In the genomic region with DNA sequence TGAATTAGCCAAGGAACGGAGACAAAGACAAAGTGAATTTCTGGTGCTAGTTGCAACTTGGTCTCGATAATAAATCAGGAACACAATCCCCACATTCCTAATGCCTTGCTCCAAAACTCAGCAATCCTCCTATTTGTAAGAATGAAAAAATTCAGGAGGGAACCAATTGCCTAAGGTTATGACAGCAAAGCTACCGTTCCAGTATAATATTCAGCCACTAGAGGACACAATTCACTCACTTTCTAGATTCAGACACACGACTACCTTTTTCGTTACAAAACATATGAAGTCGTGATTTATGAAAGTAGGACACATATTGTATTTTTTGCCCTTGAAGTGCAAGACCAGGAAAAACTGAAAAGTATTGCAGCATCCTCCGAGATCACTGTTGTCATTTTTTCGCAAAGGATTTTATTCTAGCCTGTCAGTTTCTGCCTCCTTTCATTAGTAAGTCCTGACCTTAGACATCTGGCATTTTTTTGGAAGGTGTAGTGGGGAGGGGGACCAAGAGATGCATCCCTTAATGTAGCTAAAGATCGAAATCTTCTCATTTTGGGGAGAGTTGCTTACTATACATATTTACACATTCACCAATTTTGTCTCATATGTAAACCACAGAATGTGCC, we compare ENCODE assay signal across 8 cellular contexts.
A peak's percentile ranks its signal among the peaks of the same experiment; 100 is the strongest.
DNase-seq lines count a peak whose midpoint lies in the region; ATAC-seq and TF ChIP-seq lines count a peak whose summit lies in the region.

No MANE protein-coding gene starts in this region.

- peaks cover 0 to 27% (median 0%) of the 10 kb centered on the region in 45 donors for H3K27me3 ChIP-seq in dorsolateral prefrontal cortex

- intact Hi-C loops in dorsolateral prefrontal cortex (cut with DNase I), result no loop called here

- peak; percentile 45 to 83 (median 71) for TF ChIP-seq CTCF in dorsolateral prefrontal cortex (IDR thresholded peaks at IDR 0.05 in 54 of 56, conservative IDR thresholded peaks at IDR 0.05 in 2 of 56; ENCODE audit: low read depth in 1 of 56, partially characterized antibody in 56 of 56)

- H3K27me3 Mint-ChIP-seq in activated naive CD8-positive, alpha-beta T cell, result no peaks in the 10 kb centered on the region
- H3K27me3 Mint-ChIP-seq in activated naive CD8-positive, alpha-beta T cell treated with anti-CD3 and anti-CD28 coated beads for 36 hours, result no peaks in the 10 kb centered on the region

- no peaks in the 10 kb centered on the region for H3K9me3 Mint-ChIP-seq in activated naive CD8-positive, alpha-beta T cell (ENCODE audit: low read depth)
- no peaks in the 10 kb centered on the region for H3K9me3 Mint-ChIP-seq in activated naive CD8-positive, alpha-beta T cell treated with anti-CD3 and anti-CD28 coated beads for 36 hours

- H3K4me3 Mint-ChIP-seq in activated naive CD8-positive, alpha-beta T cell, result no peak overlapping the region
- no peak overlapping the region for H3K4me3 Mint-ChIP-seq in activated naive CD8-positive, alpha-beta T cell treated with anti-CD3 and anti-CD28 coated beads for 36 hours

- peaks cover 4% of the 10 kb centered on the region for H3K36me3 Mint-ChIP-seq in activated naive CD8-positive, alpha-beta T cell
- peaks cover 46% of the 10 kb centered on the region for H3K36me3 Mint-ChIP-seq in activated naive CD8-positive, alpha-beta T cell treated with anti-CD3 and anti-CD28 coated beads for 36 hours

- no peak for DNase-seq in activated naive CD8-positive, alpha-beta T cell treated with anti-CD3 and anti-CD28 coated beads for 36 hours
- DNase-seq in NCI-H774 (lab: John Stamatoyannopoulos, UW), result peak; percentile 2
- no peak for DNase-seq in dorsolateral prefrontal cortex
- DNase-seq in midbrain (lab: John Stamatoyannopoulos, UW), result peak; percentile 55
- DNase-seq in NCI-H1048 (lab: John Stamatoyannopoulos, UW), result no peak

- peaks cover 33% of the 10 kb centered on the region for H3K4me1 Mint-ChIP-seq in activated naive CD8-positive, alpha-beta T cell (ENCODE audit: low read depth)
- H3K4me1 Mint-ChIP-seq in activated naive CD8-positive, alpha-beta T cell treated with anti-CD3 and anti-CD28 coated beads for 36 hours, result peaks cover 27% of the 10 kb centered on the region

- H3K27ac Mint-ChIP-seq in activated naive CD8-positive, alpha-beta T cell, result peak overlapping the region; percentile 29
- no peak overlapping the region for H3K27ac Mint-ChIP-seq in activated naive CD8-positive, alpha-beta T cell treated with anti-CD3 and anti-CD28 coated beads for 36 hours

- no peak overlapping the region for H3K4me3 ChIP-seq in dorsolateral prefrontal cortex

- no peak overlapping the region for H3K27ac ChIP-seq in dorsolateral prefrontal cortex

- no peak for ATAC-seq in HG03280 (IDR thresholded peaks at IDR 0.05; ENCODE audit: unreplicated experiment)
- no peak for ATAC-seq in HG03342 (IDR thresholded peaks at IDR 0.05; ENCODE audit: unreplicated experiment)

Comparison
In these comparisons a context has a peak if more than half of its experiments do, and no peak if none do; other contexts are left out.
1. DNase-seq: peak in NCI-H774 (single experiment) and midbrain (single experiment); none in activated naive CD8-positive, alpha-beta T cell treated with anti-CD3 and anti-CD28 coated beads for 36 hours (single experiment), dorsolateral prefrontal cortex (0 of 10) and NCI-H1048 (single experiment).